In the genomic region with DNA sequence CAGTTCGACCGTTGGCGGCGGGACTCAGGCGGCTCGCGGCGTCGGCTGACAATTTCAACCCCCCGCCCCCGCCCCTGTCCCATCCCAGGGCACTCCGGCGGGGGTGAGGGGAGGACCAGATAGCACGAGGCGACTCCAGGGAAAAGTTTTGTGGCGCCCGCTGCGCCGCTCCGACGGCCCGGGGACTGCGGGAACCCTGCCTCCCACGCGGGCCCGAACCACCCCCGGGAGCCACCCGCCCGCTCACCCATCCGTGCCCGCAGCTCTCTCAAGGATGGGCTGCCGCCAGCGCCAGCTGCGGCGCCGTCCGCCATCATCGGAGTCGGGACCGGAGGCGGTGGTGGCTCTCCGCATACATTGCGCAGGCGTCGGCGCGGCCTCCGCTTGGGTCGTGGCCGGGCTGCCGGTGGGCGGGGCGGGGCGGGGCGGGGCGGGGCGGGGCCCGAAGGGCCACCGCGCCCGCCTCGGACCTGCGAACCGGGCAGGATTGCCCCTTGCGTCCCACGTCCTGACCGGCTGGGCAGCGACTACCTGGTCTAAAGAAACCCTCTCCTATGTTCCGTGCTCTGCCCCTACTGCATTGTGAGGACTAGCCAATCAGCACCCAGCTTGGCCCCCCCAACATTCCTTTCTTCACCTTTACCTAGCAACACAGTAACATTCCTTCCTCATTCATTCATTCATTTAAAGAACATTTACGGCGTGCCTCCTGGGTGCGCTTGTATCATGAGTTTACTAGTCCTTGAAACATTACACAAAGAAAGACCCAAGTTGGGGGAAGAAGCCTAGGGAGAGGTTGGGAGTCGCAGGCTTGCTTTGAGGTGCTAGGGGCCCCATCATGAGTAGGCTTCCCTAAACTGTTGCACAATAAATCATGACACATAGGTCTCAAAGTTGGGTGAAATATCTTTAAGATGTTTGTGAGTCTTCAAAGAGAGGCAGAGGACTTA, we compare ENCODE assay signal across 8 cellular contexts. TPM values are rescaled to one million over a fixed set of nuclear protein-coding genes. Genes with fewer than 3 reads are reported as not detected.
DNase-seq lines count a peak whose midpoint lies in the region; ATAC-seq and TF ChIP-seq lines count a peak whose summit lies in the region.

A gene with protein sequence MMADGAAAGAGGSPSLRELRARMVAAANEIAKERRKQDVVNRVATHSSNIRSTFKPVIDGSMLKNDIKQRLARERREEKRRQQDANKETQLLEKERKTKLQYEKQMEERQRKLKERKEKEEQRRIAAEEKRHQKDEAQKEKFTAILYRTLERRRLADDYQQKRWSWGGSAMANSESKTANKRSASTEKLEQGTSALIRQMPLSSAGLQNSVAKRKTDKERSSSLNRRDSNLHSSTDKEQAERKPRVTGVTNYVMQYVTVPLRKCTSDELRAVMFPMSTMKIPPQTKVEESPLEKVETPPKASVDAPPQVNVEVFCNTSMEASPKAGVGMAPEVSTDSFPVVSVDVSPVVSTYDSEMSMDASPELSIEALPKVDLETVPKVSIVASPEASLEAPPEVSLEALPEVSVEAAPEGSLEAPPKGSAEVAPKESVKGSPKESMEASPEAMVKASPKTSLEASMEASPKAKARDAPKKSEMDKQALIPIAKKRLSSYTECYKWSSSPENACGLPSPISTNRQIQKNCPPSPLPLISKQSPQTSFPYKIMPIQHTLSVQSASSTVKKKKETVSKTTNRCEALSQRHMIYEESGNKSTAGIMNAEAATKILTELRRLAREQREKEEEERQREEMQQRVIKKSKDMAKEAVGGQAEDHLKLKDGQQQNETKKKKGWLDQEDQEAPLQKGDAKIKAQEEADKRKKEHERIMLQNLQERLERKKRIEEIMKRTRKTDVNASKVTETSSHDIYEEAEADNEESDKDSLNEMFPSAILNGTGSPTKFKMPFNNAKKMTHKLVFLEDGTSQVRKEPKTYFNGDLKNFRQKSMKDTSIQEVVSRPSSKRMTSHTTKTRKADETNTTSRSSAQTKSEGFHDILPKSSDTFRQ (minus strand): TSS at position 359 of the 950 bp plus-strand sequence. CDS start 42 bp downstream, at position 317.

- peak within 1 kb of the TSS; percentile 85 for H3K4me3 ChIP-seq in urinary bladder (ENCODE audit: low read depth, low read length)

- in situ Hi-C loops in Caki2 (cut with HindIII; ENCODE audit: low pct_unique_long_range_greater_than_20kb, low sequenced_read_pairs): no loop called here

- no peaks in the 10 kb centered on the region for H3K36me3 Mint-ChIP-seq in activated naive CD4-positive, alpha-beta T cell treated with anti-CD3 and anti-CD28 coated beads, Interleukin-2, amount 50 U/mL, for 24 hours
- no peaks in the 10 kb centered on the region for H3K36me3 Mint-ChIP-seq in progenitor cell of endocrine pancreas (ENCODE audit: insufficient read depth)

- DNase-seq in Caki2 (ENCODE audit: low read depth): peak; percentile 45
- DNase-seq in HPDE6-E6E7 (ENCODE audit: extremely low spot score): peak; percentile 49
- peak; percentile 42 for DNase-seq in SK-N-DZ (ENCODE audit: low spot score)
- peak; percentile 78 for DNase-seq in Right ventricle myocardium superior
- DNase-seq in progenitor cell of endocrine pancreas (ENCODE audit: low spot score, unreplicated experiment): peak; percentile 25

- peaks cover 6% of the 10 kb centered on the region for H3K4me1 Mint-ChIP-seq in activated naive CD4-positive, alpha-beta T cell treated with anti-CD3 and anti-CD28 coated beads, Interleukin-2, amount 50 U/mL, for 24 hours
- H3K4me1 Mint-ChIP-seq in progenitor cell of endocrine pancreas (ENCODE audit: low read depth): no peaks in the 10 kb centered on the region

- TF ChIP-seq CTCF in progenitor cell of endocrine pancreas (IDR thresholded peaks at IDR 0.05; ENCODE audit: unreplicated experiment): no peak

- H3K36me3 ChIP-seq in urinary bladder (ENCODE audit: insufficient read depth): no peaks in the 10 kb centered on the region

- ATAC-seq in GM19467 (IDR thresholded peaks at IDR 0.05; ENCODE audit: unreplicated experiment) (peak; percentile 62), Right ventricle myocardium superior (ENCODE audit: poor library complexity) (peak; percentile 97)

- H3K27ac ChIP-seq in urinary bladder (ENCODE audit: low read depth): no peak within 1 kb of the TSS

- no peaks in the 10 kb centered on the region for H3K9me3 Mint-ChIP-seq in activated naive CD4-positive, alpha-beta T cell treated with anti-CD3 and anti-CD28 coated beads, Interleukin-2, amount 50 U/mL, for 24 hours
- H3K9me3 Mint-ChIP-seq in progenitor cell of endocrine pancreas (ENCODE audit: low read depth): no peaks in the 10 kb centered on the region

- 2% methylated on average over 56 of the region's 73 CpGs for WGBS in urinary bladder

- H3K4me3 Mint-ChIP-seq in activated naive CD4-positive, alpha-beta T cell treated with anti-CD3 and anti-CD28 coated beads, Interleukin-2, amount 50 U/mL, for 24 hours: peak within 1 kb of the TSS; percentile 96
- H3K4me3 Mint-ChIP-seq in progenitor cell of endocrine pancreas (ENCODE audit: low read depth): peak within 1 kb of the TSS; percentile 75

- H3K27me3 Mint-ChIP-seq in activated naive CD4-positive, alpha-beta T cell treated with anti-CD3 and anti-CD28 coated beads, Interleukin-2, amount 50 U/mL, for 24 hours: no peaks in the 10 kb centered on the region
- H3K27me3 Mint-ChIP-seq in progenitor cell of endocrine pancreas: peaks cover 13% of the 10 kb centered on the region

- intact Hi-C loops in Right ventricle myocardium superior (cut with DNase I): loop anchor here (10.0 kb wide), 1 partner anchor 47 kb away; no protein-coding TSS in a partner anchor

- no peaks in the 10 kb centered on the region for H3K4me1 ChIP-seq in urinary bladder (ENCODE audit: insufficient read depth)

- H3K27ac Mint-ChIP-seq in activated naive CD4-positive, alpha-beta T cell treated with anti-CD3 and anti-CD28 coated beads, Interleukin-2, amount 50 U/mL, for 24 hours: peak within 1 kb of the TSS; percentile 96
- H3K27ac Mint-ChIP-seq in progenitor cell of endocrine pancreas: peak within 1 kb of the TSS; percentile 38

RNA-seq across cellular contexts. Expression of the gene that starts here (rescaled TPM):
- total RNA-seq in Caki2 (2014; rRNA removed; shearing (Covaris generic); ENCODE audit: low replicate concordance): 2.1 and 5.6 TPM in 2 replicates
- polyA plus RNA-seq in SK-N-DZ (2014; cell fraction: cytosol; rRNA removed): 3.7 and 4.0 TPM in 2 replicates
- 5.5 and 6.5 TPM in 2 replicates for polyA plus RNA-seq in SK-N-DZ (2014; cell fraction: nucleus; rRNA removed)
- total RNA-seq in Right ventricle myocardium superior (11.4 TPM), progenitor cell of endocrine pancreas (5.8 and 5.9 TPM in 2 replicates), urinary bladder (15.9 TPM)
- polyA plus RNA-seq in urinary bladder: 10.8 TPM

Comparison
In these comparisons a context has a peak if more than half of its experiments do, and no peak if none do; other contexts are left out.
1. DNase-seq: peak in every context shown above with its lines; median percentile 78 in Right ventricle myocardium superior; 49 in HPDE6-E6E7; 45 in Caki2; 42 in SK-N-DZ; 25 in progenitor cell of endocrine pancreas.